32 cellular contexts compared by ENCODE assay signal in the genomic region with DNA sequence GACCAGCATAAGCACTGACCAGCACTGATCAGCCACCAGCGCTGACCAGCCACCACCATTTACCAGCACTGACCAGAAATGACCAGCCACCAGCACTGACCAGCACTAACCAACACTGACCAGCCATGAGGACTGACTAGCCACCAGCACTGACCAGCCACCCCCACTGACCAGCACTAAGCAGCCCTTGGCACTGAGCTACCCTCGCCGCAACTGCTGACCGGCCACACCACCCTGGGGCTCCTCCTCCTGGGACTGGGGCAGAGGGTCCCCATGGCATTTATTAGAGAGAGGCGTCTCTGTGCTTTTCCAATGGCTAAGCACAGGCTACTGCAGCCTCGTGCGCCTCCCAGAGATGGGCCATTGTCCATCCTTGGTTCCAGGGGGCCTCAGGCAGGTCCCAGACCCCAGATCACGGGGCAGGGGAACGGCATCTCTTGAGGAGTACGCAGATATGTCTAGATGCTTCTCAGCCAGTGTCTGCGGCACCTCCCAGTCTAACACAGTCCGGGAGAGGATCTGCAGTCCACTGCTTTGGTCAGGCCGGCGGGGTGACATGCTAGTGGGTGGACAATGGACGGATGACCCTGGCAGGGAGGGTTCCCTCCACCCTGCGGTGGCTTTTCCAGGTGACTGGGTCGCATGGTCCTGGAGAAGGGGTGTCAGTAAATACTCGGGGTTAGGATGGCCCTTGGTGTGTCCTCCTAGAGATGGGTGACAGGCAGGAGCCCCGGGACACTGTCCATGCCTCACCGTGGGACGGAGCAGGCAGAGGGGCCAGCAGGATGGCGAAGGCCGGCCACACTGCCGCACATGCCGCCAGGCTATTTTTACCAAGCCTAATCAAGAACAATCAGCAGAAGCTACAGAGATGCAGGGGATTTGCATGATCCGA.
"Had no signal": no experiment of that assay in that cellular context is flagged by ENCODE, and none has a peak within 500 bp of the region (broad histone marks: within the 10 kb centered on the region; RNA-seq: fewer than 3 reads in every experiment).

No MANE protein-coding gene starts in this region.

- H3K9me3 Mint-ChIP-seq: activated B cell treated with CpG ODN at 0.5 μM for 24 hours; activated CD8-positive, alpha-beta T cell treated with anti-CD3 and anti-CD28 coated beads for 36 hours; activated T-cell treated with anti-CD3 and anti-CD28 coated beads, Interleukin-2, amount 50 U/mL, for 4 hours; activated T-helper 17 cell treated with anti-CD3 and anti-CD28 coated beads, Interleukin-2, amount 50 U/mL, for 72 hours; effector memory CD8-positive, alpha-beta T cell; T-helper 2 cell treated with Interferon-gamma antibody and Interleukin-4, amounts not matched to agents 5 μg/mL and 100 μg/mL, for 36 hours had no signal

- ATAC-seq: activated CD4-positive, CD25-positive, alpha-beta regulatory T cell treated with anti-CD3 and anti-CD28 coated beads, Interleukin-2, amount 50 U/mL, for 24 hours; activated CD8-positive, alpha-beta T cell treated with anti-CD3 and anti-CD28 coated beads for 36 hours; activated T-cell treated with anti-CD3 and anti-CD28 coated beads, Interleukin-2, amount 50 U/mL, for 4 hours; activated T-helper 17 cell treated with anti-CD3 and anti-CD28 coated beads, Interleukin-2, amount 50 U/mL, for 72 hours; effector memory CD8-positive, alpha-beta T cell; gastroesophageal sphincter; T-helper 17 cell had no signal

- H3K4me3 ChIP-seq: esophagus muscularis mucosa, gastroesophageal sphincter had no signal

- H3K4me1 ChIP-seq: gastroesophageal sphincter had no signal

- H3K27ac ChIP-seq: brain microvascular endothelial cell, esophagus muscularis mucosa, gastroesophageal sphincter, WERI-Rb-1 had no signal

- H3K9me3 ChIP-seq: esophagus muscularis mucosa had no signal

- H3K27me3 Mint-ChIP-seq: activated CD8-positive, alpha-beta T cell treated with anti-CD3 and anti-CD28 coated beads for 36 hours; activated naive CD8-positive, alpha-beta T cell had no signal

- H3K27ac Mint-ChIP-seq: activated B cell treated with CpG ODN at 0.5 μM for 24 hours; activated CD8-positive, alpha-beta T cell treated with anti-CD3 and anti-CD28 coated beads for 36 hours; activated naive CD8-positive, alpha-beta T cell; activated T-helper 17 cell treated with anti-CD3 and anti-CD28 coated beads, Interleukin-2, amount 50 U/mL, for 72 hours; effector memory CD8-positive, alpha-beta T cell; T-helper 17 cell; T-helper 2 cell treated with Interferon-gamma antibody and Interleukin-4, amounts not matched to agents 5 μg/mL and 100 μg/mL, for 36 hours had no signal

- H3K4me3 Mint-ChIP-seq: activated B cell treated with CpG ODN at 0.5 μM for 24 hours; activated CD8-positive, alpha-beta T cell treated with anti-CD3 and anti-CD28 coated beads for 36 hours; activated naive CD8-positive, alpha-beta T cell; activated T-cell treated with anti-CD3 and anti-CD28 coated beads, Interleukin-2, amount 50 U/mL, for 4 hours; activated T-helper 17 cell treated with anti-CD3 and anti-CD28 coated beads, Interleukin-2, amount 50 U/mL, for 72 hours; effector memory CD8-positive, alpha-beta T cell; T-helper 17 cell; T-helper 2 cell treated with Interferon-gamma antibody and Interleukin-4, amounts not matched to agents 5 μg/mL and 100 μg/mL, for 36 hours had no signal

- H3K27me3 ChIP-seq: brain microvascular endothelial cell had no signal

- FAIRE-seq: astrocyte, bronchial epithelial cell, colon had no signal

- H3K36me3 ChIP-seq: brain microvascular endothelial cell, esophagus muscularis mucosa, gastroesophageal sphincter, WERI-Rb-1 had no signal

- H3K4me1 Mint-ChIP-seq: activated B cell treated with CpG ODN at 0.5 μM for 24 hours; activated T-helper 17 cell treated with anti-CD3 and anti-CD28 coated beads, Interleukin-2, amount 50 U/mL, for 72 hours had no signal

- DNase-seq: activated B cell treated with CpG ODN at 0.5 μM for 24 hours; activated CD4-positive, alpha-beta T cell treated with anti-CD3 and anti-CD28 coated beads for 48 hours; activated CD4-positive, alpha-beta T cell treated with anti-CD3 and anti-CD28 coated beads, Interleukin-2, amount 50 U/mL, for 1 hour; activated CD4-positive, alpha-beta T cell treated with anti-CD3 and anti-CD28 coated beads, Interleukin-2, amount 50 U/mL, for 48 hours; activated CD8-positive, alpha-beta memory T cell treated with anti-CD3 and anti-CD28 coated beads for 24 hours; activated CD8-positive, alpha-beta T cell treated with anti-CD3 and anti-CD28 coated beads for 36 hours; activated effector memory CD4-positive, alpha-beta T cell treated with Interleukin-2 at 50 U/mL for 16 hours; activated gamma-delta T cell treated with Interleukin-2 at 50 U/mL for 16 hours; activated naive CD4-positive, alpha-beta T cell treated with anti-CD3 and anti-CD28 coated beads, Interleukin-2, amount 50 U/mL, for 16 hours; activated naive CD4-positive, alpha-beta T cell treated with Interleukin-2 at 50 U/mL for 16 hours; activated T-cell treated with anti-CD3 and anti-CD28 coated beads, Interleukin-2, amount 50 U/mL, for 4 hours; brain microvascular endothelial cell; caudate nucleus; cortex of kidney; dermis blood vessel endothelial cell; effector CD4-positive, alpha-beta T cell; effector memory CD8-positive, alpha-beta T cell; erythroblast; foreskin melanocyte; T-helper 1 cell; T-helper 17 cell; T1000; WERI-Rb-1 had no signal
